Comparison of ENCODE assay signal across 1 cellular context in genomic region chr7:23969443-23969842, GRCh38.
TF ChIP-seq lines count a peak whose summit lies in the region.

No MANE protein-coding gene starts in this region.

TF ChIP-seq in GM23338, 12 proteins besides CTCF, POLR2A, EP300 and RAD21 (continued from another document):
- TF ChIP-seq REST (IDR thresholded peaks at IDR 0.05; ENCODE audit: unreplicated experiment) (no peak), ETS1 (IDR thresholded peaks at IDR 0.05) (no peak), POLR2AphosphoS5 (IDR thresholded peaks at IDR 0.05; ENCODE audit: low read depth) (no peak), ZNF114 (CRISPR knock-in tag; IDR thresholded peaks at IDR 0.05) (no peak), JUNB (IDR thresholded peaks at IDR 0.05; ENCODE audit: unreplicated experiment) (no peak), ZNF331 (CRISPR knock-in tag; IDR thresholded peaks at IDR 0.05; ENCODE audit: low read depth) (no peak), STAT1 (IDR thresholded peaks at IDR 0.05; ENCODE audit: unreplicated experiment) (no peak)
